In the genomic region with DNA sequence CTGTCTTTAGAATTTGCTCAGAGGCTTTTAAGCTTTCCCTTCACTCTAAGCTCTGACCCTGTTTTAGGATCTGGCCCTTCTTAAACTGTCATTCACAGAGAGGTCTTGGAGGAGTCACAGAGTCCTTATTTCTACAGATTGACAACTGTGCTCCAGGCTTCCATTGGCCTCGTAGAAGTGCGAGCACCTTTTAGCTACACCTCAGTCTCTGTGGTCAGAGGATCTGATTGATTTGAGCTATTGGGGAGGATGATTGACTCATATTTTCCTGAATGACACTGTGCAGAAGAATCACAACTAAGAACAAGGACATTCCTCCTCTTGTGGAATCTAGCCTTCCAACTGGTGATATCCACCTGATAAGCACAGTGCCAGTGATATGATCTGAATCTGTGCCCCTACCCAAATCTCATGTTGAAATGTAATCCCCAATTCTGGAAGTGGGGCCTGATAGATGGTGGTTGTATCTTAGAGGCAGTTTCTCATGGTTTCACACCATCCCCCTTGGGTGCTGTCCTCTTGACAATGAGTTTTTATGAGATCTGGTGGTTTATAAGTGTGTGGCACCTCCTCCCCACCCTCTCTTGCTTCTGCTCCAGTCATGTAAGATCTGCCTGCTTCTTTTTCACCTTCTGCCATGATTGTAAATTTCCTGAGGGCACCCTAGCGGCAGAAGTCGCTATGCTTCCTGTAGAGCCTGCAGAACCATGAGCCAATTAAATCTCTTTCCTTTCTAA, we compare ENCODE assay signal across 22 cellular contexts. TPM values are rescaled to one million over a fixed set of nuclear protein-coding genes. Genes with fewer than 3 reads are reported as not detected.
A peak's percentile ranks its signal among the peaks of the same experiment; 100 is the strongest.
DNase-seq lines count a peak whose midpoint lies in the region; ATAC-seq and TF ChIP-seq lines count a peak whose summit lies in the region.
"Had no signal": no experiment of that assay in that cellular context is flagged by ENCODE, and none has a peak within 500 bp of the region (broad histone marks: within the 10 kb centered on the region; RNA-seq: fewer than 3 reads in every experiment).

No MANE protein-coding gene starts in this region.

- H3K36me3 ChIP-seq in esophagus muscularis mucosa (peaks cover 0 to 4% (median 0%) of the 10 kb centered on the region in 4 donors), vagina (no peaks in the 10 kb centered on the region)

- H3K36me3 Mint-ChIP-seq in activated naive CD4-positive, alpha-beta T cell treated with anti-CD3 and anti-CD28 coated beads, Interleukin-2, amount 50 U/mL, for 72 hours = peaks cover 0 to 3% of the 10 kb centered on the region in 2 donors
- no peaks in the 10 kb centered on the region for H3K36me3 Mint-ChIP-seq in effector memory CD8-positive, alpha-beta T cell (ENCODE audit: insufficient read depth)

- H3K27ac ChIP-seq in esophagus muscularis mucosa (replicated peaks in 1 of 4) (no peak overlapping the region), vagina (no peak overlapping the region)
- H3K27ac ChIP-seq: KMS-11 had no signal

- intact Hi-C loops in esophagus muscularis mucosa (cut with DNase I) (loop anchor here (10.0 kb wide), 1 partner anchor 627 kb away; no protein-coding TSS in a partner anchor), vagina (cut with DNase I) (no loop called here)

- TF ChIP-seq CTCF in esophagus muscularis mucosa (IDR thresholded peaks at IDR 0.05) (no peak), vagina (IDR thresholded peaks at IDR 0.05) (no peak)

- no peak overlapping the region for H3K4me3 Mint-ChIP-seq in effector memory CD8-positive, alpha-beta T cell

- WGBS in esophagus muscularis mucosa = 91% methylated on average over 4 of the region's 4 CpGs

- DNase-seq in activated CD4-positive, alpha-beta T cell treated with anti-CD3 and anti-CD28 coated beads for 48 hours = peak; percentile 22
- no peak for DNase-seq in activated CD4-positive, alpha-beta T cell treated with anti-CD3 and anti-CD28 coated beads for 1 hour
- DNase-seq in activated naive CD4-positive, alpha-beta T cell treated with anti-CD3 and anti-CD28 coated beads, Interleukin-2, amount 50 U/mL, for 72 hours (ENCODE audit: low spot score in 2 of 2) = peak in 1 of 2 donors; percentile 13
- no peak for DNase-seq in activated naive CD4-positive, alpha-beta T cell treated with Interleukin-2 at 50 U/mL for 16 hours
- DNase-seq in esophagus muscularis mucosa (ENCODE audit: extremely low spot score) (peak; percentile 50), vagina (ENCODE audit: extremely low spot score in 2 of 2) (peak; percentile 25 to 56)
- DNase-seq in effector memory CD8-positive, alpha-beta T cell = no peak
- DNase-seq: Calu3; DMS79 treated with DMSO at 0.1 percent for 48 hours; GF-D8; IMR-90; MM.1S; NCI-H2029; NCI-H446 treated with DMSO at 0.1 percent for 48 hours; NCI-H526; NCI-H82; NK-92 treated with Interleukin-12 subunit alpha and Interleukin-12 subunit beta, amount 100 ng/mL, for 24 hours had no signal

- no peaks in the 10 kb centered on the region for H3K27me3 Mint-ChIP-seq in effector memory CD8-positive, alpha-beta T cell

- TF ChIP-seq POLR2A in esophagus muscularis mucosa (IDR thresholded peaks at IDR 0.05; ENCODE audit: low read depth) = no peak
- TF ChIP-seq POLR2A in vagina (IDR thresholded peaks at IDR 0.05) = no peak

- no peaks in the 10 kb centered on the region for H3K9me3 Mint-ChIP-seq in activated naive CD4-positive, alpha-beta T cell treated with anti-CD3 and anti-CD28 coated beads, Interleukin-2, amount 50 U/mL, for 72 hours
- H3K9me3 Mint-ChIP-seq in effector memory CD8-positive, alpha-beta T cell = no peaks in the 10 kb centered on the region

- no peaks in the 10 kb centered on the region for H3K4me1 Mint-ChIP-seq in effector memory CD8-positive, alpha-beta T cell (ENCODE audit: low read depth in 2 of 2)

- ATAC-seq in activated naive CD4-positive, alpha-beta T cell treated with anti-CD3 and anti-CD28 coated beads, Interleukin-2, amount 50 U/mL, for 72 hours = peak; percentile 84 to 94
- no peak for ATAC-seq in effector memory CD8-positive, alpha-beta T cell (replicated peaks)
- ATAC-seq: HCT116, PC-3 had no signal

- no peaks in the 10 kb centered on the region for H3K4me1 ChIP-seq in esophagus muscularis mucosa
- peaks cover 6% of the 10 kb centered on the region for H3K4me1 ChIP-seq in vagina

- H3K9me3 ChIP-seq in esophagus muscularis mucosa = no peaks in the 10 kb centered on the region
- H3K9me3 ChIP-seq in vagina = no peaks in the 10 kb centered on the region

- no peak overlapping the region for H3K27ac Mint-ChIP-seq in activated naive CD4-positive, alpha-beta T cell treated with anti-CD3 and anti-CD28 coated beads, Interleukin-2, amount 50 U/mL, for 72 hours
- H3K27ac Mint-ChIP-seq in effector memory CD8-positive, alpha-beta T cell = no peak overlapping the region

- H3K4me3 ChIP-seq in esophagus muscularis mucosa = no peak overlapping the region
- no peak overlapping the region for H3K4me3 ChIP-seq in vagina

- no peak for TF ChIP-seq EP300 in esophagus muscularis mucosa (IDR thresholded peaks at IDR 0.05)

- H3K27me3 ChIP-seq in esophagus muscularis mucosa (no peaks in the 10 kb centered on the region), vagina (no peaks in the 10 kb centered on the region)

RNA-seq across cellular contexts. Expression of a gene that starts 3.2 kb away (rescaled TPM):
- not detected for total RNA-seq in activated naive CD4-positive, alpha-beta T cell treated with anti-CD3 and anti-CD28 coated beads, Interleukin-2, amount 50 U/mL, for 72 hours
- total RNA-seq in esophagus muscularis mucosa (under 1 TPM in 2 of 4 donors, not detected in 2; 0.26 to 0.34 TPM), vagina (not detected)
- total RNA-seq: A172, H4, IMR-90, PC-3 had no signal

RNA-seq across cellular contexts. Expression of a gene that starts 52.0 kb away (rescaled TPM):
- total RNA-seq in activated naive CD4-positive, alpha-beta T cell treated with anti-CD3 and anti-CD28 coated beads, Interleukin-2, amount 50 U/mL, for 72 hours = under 1 TPM in 1 of 2 donors, not detected in 1; 0.41 TPM
- total RNA-seq in esophagus muscularis mucosa = 1 to 10 TPM in 3 of 4 donors, under 1 TPM in 1; 0.91 to 4.6 (median 2.3) TPM
- 80.3 TPM for total RNA-seq in vagina
- total RNA-seq: H4, IMR-90, PC-3 had no signal

RNA-seq across cellular contexts. Expression of a gene that starts 52.2 kb away (rescaled TPM):
- under 1 TPM in 1 of 2 donors, not detected in 1; 0.14 TPM for total RNA-seq in activated naive CD4-positive, alpha-beta T cell treated with anti-CD3 and anti-CD28 coated beads, Interleukin-2, amount 50 U/mL, for 72 hours
- total RNA-seq in esophagus muscularis mucosa = not detected
- not detected for total RNA-seq in vagina
- total RNA-seq: A172, Calu3, H4, IMR-90, PC-3 had no signal

Comparison
In these comparisons a context has a peak if more than half of its experiments do, and no peak if none do; other contexts are left out.
1. DNase-seq: peak in activated CD4-positive, alpha-beta T cell treated with anti-CD3 and anti-CD28 coated beads for 48 hours (single experiment), esophagus muscularis mucosa (single experiment) and vagina (2 of 2); none in activated CD4-positive, alpha-beta T cell treated with anti-CD3 and anti-CD28 coated beads for 1 hour (single experiment), activated naive CD4-positive, alpha-beta T cell treated with Interleukin-2 at 50 U/mL for 16 hours (single experiment) and effector memory CD8-positive, alpha-beta T cell (0 of 3).
2. RNA of a gene that starts 52.0 kb away (total RNA-seq): 80.3 TPM in vagina (single experiment); 0.91 to 4.6 TPM in esophagus muscularis mucosa and 0.41 TPM in activated naive CD4-positive, alpha-beta T cell treated with anti-CD3 and anti-CD28 coated beads, Interleukin-2, amount 50 U/mL, for 72 hours; every median in the first group is over 10 times any median in the second.